Comparison of ENCODE assay signal across 8 cellular contexts in genomic region chr16:3149630-3150345, GRCh38. TPM values are rescaled to one million over a fixed set of nuclear protein-coding genes. Genes with fewer than 3 reads are reported as not detected.
DNase-seq lines count a peak whose midpoint lies in the region; ATAC-seq, FAIRE-seq and TF ChIP-seq lines count a peak whose summit lies in the region.

No MANE protein-coding gene starts in this region.

- POLR2A ChIA-PET in AG04450 (lab: Yijun Ruan, JAX) = interaction anchor here (0.6 to 4.1 kb wide), 9 partner anchors 9 to 1729 kb away, joined by 3 to 27 read pairs (median 4); partner anchors contain the start of genes HCFC1R1, THOC6 and ZNF213
- POLR2A ChIA-PET in T-cell (lab: Charles Lee) = interaction anchor here in 1 of 2 donors (1.1 kb wide), 1 partner anchor 15 kb away, joined by 5 read pairs; the partner anchor contains the start of gene ZNF213

- peak overlapping the region; percentile 81 for H3K4me3 ChIP-seq in AG04450 (ENCODE audit: low read depth, low read length)
- peak overlapping the region; percentile 76 to 80 for H3K4me3 ChIP-seq in cardiac fibroblast (replicated peaks in 1 of 2; ENCODE audit: low read depth in 2 of 2, low read length in 2 of 2)
- peak overlapping the region; percentile 80 for H3K4me3 ChIP-seq in skeletal muscle cell (ENCODE audit: low read depth, low read length)

- FAIRE-seq in GM12892 (lab: Jason Lieb, UNC) = no peak

- no peaks in the 10 kb centered on the region for H3K27me3 ChIP-seq in AG04450 (ENCODE audit: control insufficient read depth, insufficient read depth, low read length)

- peaks cover 0 to 5% of the 10 kb centered on the region in 2 donors for H3K27me3 Mint-ChIP-seq in T-cell

- peaks cover 0 to 9% (median 2%) of the 10 kb centered on the region in 3 donors for H3K9me3 Mint-ChIP-seq in T-cell

- peak overlapping the region; percentile 84 for H3K27ac ChIP-seq in AG04450 (ENCODE audit: low read depth, low read length)

- no peaks in the 10 kb centered on the region for H3K9me3 ChIP-seq in AG04450 (ENCODE audit: control insufficient read depth, insufficient read depth, low read length)

- H3K36me3 Mint-ChIP-seq in T-cell = no peaks in the 10 kb centered on the region

- ATAC-seq in T-cell (replicated peaks in 1 of 4) (peak; percentile 8 to 13 (median 10)), HG03571 (IDR thresholded peaks at IDR 0.05; ENCODE audit: unreplicated experiment) (no peak)

- H3K27ac Mint-ChIP-seq in T-cell = peak overlapping the region; percentile 74 to 78

- TF ChIP-seq CTCF in AG04450 (IDR thresholded peaks at IDR 0.05; ENCODE audit: low read depth, low read length) = peak; percentile 53
- peak; percentile 49 for TF ChIP-seq CTCF in cardiac fibroblast (IDR thresholded peaks at IDR 0.05; ENCODE audit: low read depth, low read length)

- peak overlapping the region; percentile 80 to 93 (median 84) for H3K4me3 Mint-ChIP-seq in T-cell

- TF ChIP-seq POLR2A in GM12892 (IDR thresholded peaks at IDR 0.05; ENCODE audit: low read depth, low read length) = no peak

- CTCF ChIA-PET in AG04450 (lab: Charles Lee) (interaction anchor here (0.7 to 1.6 kb wide), 8 partner anchors 10 to 118 kb away, joined by 3 to 5 read pairs (median 3); partner anchors contain the start of gene ZNF213), T-cell (lab: Charles Lee) (interaction anchor here (0.5 to 2.5 kb wide), 16 partner anchors 9 to 293 kb away, joined by 3 to 14 read pairs (median 4); partner anchors contain the start of genes ZNF213 (in 2 of the 2), NAA60 (in 1 of the 2) and ZNF597 (in 1 of the 2))

- H3K4me1 Mint-ChIP-seq in T-cell = peaks cover 20 to 27% (median 22%) of the 10 kb centered on the region in 3 donors

- DNase-seq in AG04450 (ENCODE audit: low read depth, low spot score) (no peak), GM12892 (ENCODE audit: insufficient read length) (peak; percentile 79), HuH-7 (ENCODE audit: low spot score) (peak; percentile 79), T-cell (peak in 18 of 34 experiments; percentile 24 to 60 (median 39)), cardiac fibroblast (ENCODE audit: low read depth in 2 of 2) (peak; percentile 65 to 73), iPS-NIHi7 (ENCODE audit: extremely low spot score) (peak; percentile 78), skeletal muscle cell (ENCODE audit: low read depth) (no peak)

RNA-seq across cellular contexts. Expression of gene ZNF213, which starts 15.0 kb away (rescaled TPM):
- 0.47 and 1.2 TPM in 2 replicates for polyA plus RNA-seq in AG04450 (2011; rRNA removed)
- polyA minus RNA-seq in AG04450 (2011; rRNA and poly(A)+ RNA removed) = 1.1 TPM in 2 replicates
- 1.6 TPM for polyA plus RNA-seq in GM12892 (2012; ENCODE audit: missing spikeins)
- 10 to 100 TPM in 3 of 5 donors, 1 to 10 TPM in 2; 3.1 to 16.9 (median 12.8) TPM for total RNA-seq in T-cell

RNA-seq across cellular contexts. Expression of gene ZNF205, which starts 37.4 kb away (rescaled TPM):
- 3.6 and 5.5 TPM in 2 replicates for polyA plus RNA-seq in AG04450 (2011; rRNA removed)
- polyA minus RNA-seq in AG04450 (2011; rRNA and poly(A)+ RNA removed) = 3.0 and 4.2 TPM in 2 replicates
- polyA plus RNA-seq in GM12892 (2012; ENCODE audit: missing spikeins) = not detected
- total RNA-seq in T-cell = under 1 TPM in 1 of 5 donors, not detected in 4; 0.38 TPM

RNA-seq across cellular contexts. Expression of gene OR1F1, which starts 38.2 kb away (rescaled TPM):
- polyA plus RNA-seq in AG04450 (2011; rRNA removed) = 0.20 and 0.29 TPM in 2 replicates
- 0.56 and 0.64 TPM in 2 replicates for polyA minus RNA-seq in AG04450 (2011; rRNA and poly(A)+ RNA removed)
- polyA plus RNA-seq in GM12892 (2012; ENCODE audit: missing spikeins) = not detected
- not detected for total RNA-seq in T-cell

RNA-seq across cellular contexts. Expression of gene ZSCAN10, which starts 50.7 kb away (rescaled TPM):
- not detected in 2 replicates for polyA plus RNA-seq in AG04450 (2011; rRNA removed)
- polyA minus RNA-seq in AG04450 (2011; rRNA and poly(A)+ RNA removed) = not detected in 2 replicates
- not detected for polyA plus RNA-seq in GM12892 (2012; ENCODE audit: missing spikeins)
- under 1 TPM in 4 of 5 donors, not detected in 1; 0.19 to 0.64 (median 0.39) TPM for total RNA-seq in T-cell

Comparison
In these comparisons a context has a peak if more than half of its experiments do, and no peak if none do; other contexts are left out.
1. DNase-seq: peak in GM12892 (single experiment), HuH-7 (single experiment), T-cell (18 of 34), cardiac fibroblast (2 of 2) and iPS-NIHi7 (single experiment); none in AG04450 (single experiment) and skeletal muscle cell (single experiment).
2. Peak in every context shown above with its lines, with median percentiles within 50 percentile points of each other: H3K4me3 ChIP-seq.